1 cellular context compared by ENCODE assay signal in the genomic region with DNA sequence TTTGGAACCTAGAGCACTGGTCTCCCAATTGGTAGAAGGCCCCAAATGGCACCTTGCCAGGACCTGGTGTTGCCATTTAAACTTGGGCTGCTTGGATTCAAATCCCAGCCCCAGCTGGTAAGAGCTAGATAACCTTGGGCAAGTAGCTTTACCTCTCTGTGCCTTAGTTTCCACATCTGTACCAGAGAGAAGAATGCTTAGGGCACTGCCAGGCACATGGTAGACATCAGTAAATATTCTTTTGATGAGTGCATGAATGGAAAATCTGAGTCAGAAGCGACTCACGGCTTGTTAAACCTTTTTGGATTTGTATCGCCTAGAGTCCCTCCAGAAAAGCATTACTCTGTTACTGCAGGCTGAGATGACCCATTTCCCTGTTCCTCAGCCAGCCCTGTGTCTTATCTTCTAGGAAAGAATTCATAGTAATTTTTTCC.
TF ChIP-seq lines count a peak whose summit lies in the region.

No MANE protein-coding gene starts in this region.

TF ChIP-seq in SK-N-SH, 30 proteins besides CTCF, POLR2A, EP300 and RAD21 (continued from another document):
- TF ChIP-seq FOSL2 (IDR thresholded peaks at IDR 0.05; ENCODE audit: borderline replicate concordance, low read depth) (peak; percentile 91), POLR2AphosphoS5 (IDR thresholded peaks at IDR 0.05; ENCODE audit: low read depth, low read length) (peak; percentile 49; the same call in 1 of the 2 replicates), NFIC (IDR thresholded peaks at IDR 0.05; ENCODE audit: borderline replicate concordance) (peak; percentile 70; the same call in 1 of the 2 replicates), TEAD4 (IDR thresholded peaks at IDR 0.05; ENCODE audit: borderline replicate concordance, insufficient read depth) (peak; percentile 70; the same call in 1 of the 2 replicates)
